ENCODE assay signal across 13 cellular contexts in genomic region chr1:83113686-83114085, GRCh38.
"Had no signal": no experiment of that assay in that cellular context is flagged by ENCODE, and none has a peak within 500 bp of the region (broad histone marks: within the 10 kb centered on the region; RNA-seq: fewer than 3 reads in every experiment).

No MANE protein-coding gene starts in this region.

- H3K4me1 ChIP-seq: ascending aorta, sigmoid colon had no signal

- H3K36me3 ChIP-seq: ascending aorta, sigmoid colon, WERI-Rb-1 had no signal

- DNase-seq: activated CD4-positive, alpha-beta T cell treated with anti-CD3 and anti-CD28 coated beads, Interleukin-2, amount 50 U/mL, for 48 hours; activated naive CD4-positive, alpha-beta T cell treated with anti-CD3 and anti-CD28 coated beads, Interleukin-2, amount 10 ng/mL, durations not matched to agents 7 days and 5 days; endodermal cell; erythroblast; left ventricle myocardium superior; sigmoid colon; stimulated activated CD4-positive, alpha-beta T cell treated with anti-CD3 and anti-CD28 coated beads, Interleukin-12 subunit alpha, Interleukin-12 subunit beta, amount 100 ng/mL, for 4 hours; stimulated activated CD4-positive, alpha-beta T cell treated with anti-CD3 and anti-CD28 coated beads, Interleukin-2, amount 100 ng/mL, for 24 hours; T-helper 17 cell; WERI-Rb-1 had no signal

- H3K4me3 ChIP-seq: ascending aorta, sigmoid colon had no signal

- H3K27me3 ChIP-seq: ascending aorta, sigmoid colon had no signal

- H3K27ac ChIP-seq: ascending aorta, sigmoid colon, WERI-Rb-1 had no signal

- ATAC-seq: left ventricle myocardium superior; natural killer cell treated with Interleukin-12 subunit alpha and Interleukin-12 subunit beta and Interleukin-15 and Interleukin-18, amount 100 ng/mL, for 72 hours; stimulated activated memory B cell treated with anti-CD40 and anti-IgM and Interleukin-4, amounts not matched to agents 10 μg/mL and 1 μg/mL and 100 μg/mL, for 72 hours; T-helper 17 cell had no signal

- H3K9me3 ChIP-seq: ascending aorta, sigmoid colon had no signal
